ENCODE assay signal across 18 cellular contexts in genomic region chr6:35230498-35230897, GRCh38. TPM values are rescaled to one million over a fixed set of nuclear protein-coding genes. Genes with fewer than 3 reads are reported as not detected.
DNase-seq lines count a peak whose midpoint lies in the region; ATAC-seq and TF ChIP-seq lines count a peak whose summit lies in the region.
"Had no signal": no experiment of that assay in that cellular context is flagged by ENCODE, and none has a peak within 500 bp of the region (broad histone marks: within the 10 kb centered on the region; RNA-seq: fewer than 3 reads in every experiment).

No MANE protein-coding gene starts in this region.

- peaks cover 21% of the 10 kb centered on the region for H3K36me3 ChIP-seq in thoracic aorta
- no peaks in the 10 kb centered on the region for H3K36me3 ChIP-seq in upper lobe of left lung

- no peaks in the 10 kb centered on the region for H3K9me3 Mint-ChIP-seq in activated naive CD8-positive, alpha-beta T cell treated with anti-CD3 and anti-CD28 coated beads, Interleukin-2, amount 50 U/mL, for 24 hours

- peak overlapping the region; percentile 75 for H3K27ac ChIP-seq in thoracic aorta
- no peak overlapping the region for H3K27ac ChIP-seq in upper lobe of left lung
- H3K27ac ChIP-seq: C4-2B, SJSA1 had no signal

- no peak overlapping the region for H3K27ac Mint-ChIP-seq in activated naive CD8-positive, alpha-beta T cell treated with anti-CD3 and anti-CD28 coated beads, Interleukin-2, amount 50 U/mL, for 24 hours
- H3K27ac Mint-ChIP-seq: HFFc6 had no signal

- H3K4me3 Mint-ChIP-seq in activated naive CD8-positive, alpha-beta T cell treated with anti-CD3 and anti-CD28 coated beads, Interleukin-2, amount 50 U/mL, for 24 hours: no peak overlapping the region
- H3K4me3 Mint-ChIP-seq: HFFc6 had no signal

- peaks cover 11 to 55% of the 10 kb centered on the region in 2 donors for H3K4me1 ChIP-seq in thoracic aorta (ENCODE audit: control insufficient read depth in 1 of 2, low read depth in 2 of 2)
- peaks cover 0 to 5% (median 4%) of the 10 kb centered on the region in 4 donors for H3K4me1 ChIP-seq in upper lobe of left lung
- H3K4me1 ChIP-seq: SJSA1 had no signal

- WGBS in upper lobe of left lung, 2 donors: 100% methylated on average over 1 of the region's 1 CpG

- H3K36me3 Mint-ChIP-seq in activated naive CD8-positive, alpha-beta T cell treated with anti-CD3 and anti-CD28 coated beads, Interleukin-2, amount 50 U/mL, for 24 hours (ENCODE audit: low read depth): no peaks in the 10 kb centered on the region

- no peaks in the 10 kb centered on the region for H3K4me1 Mint-ChIP-seq in activated naive CD8-positive, alpha-beta T cell treated with anti-CD3 and anti-CD28 coated beads, Interleukin-2, amount 50 U/mL, for 24 hours

- ATAC-seq in thoracic aorta (ENCODE audit: insufficient number of reproducible peaks, low FRiP score, low read depth) (peak; percentile 4), upper lobe of left lung (ENCODE audit: low FRiP score in 2 of 2) (no peak)
- ATAC-seq in activated naive CD8-positive, alpha-beta T cell treated with anti-CD3 and anti-CD28 coated beads, Interleukin-2, amount 50 U/mL, for 24 hours: no peak

- in situ Hi-C loops in G401 (cut with HindIII; ENCODE audit: low sequenced_read_pairs): no loop called here

- TF ChIP-seq CTCF in thoracic aorta (IDR thresholded peaks at IDR 0.05): no peak
- no peak for TF ChIP-seq CTCF in upper lobe of left lung (IDR thresholded peaks at IDR 0.05)

- H3K4me3 ChIP-seq in thoracic aorta (no peak overlapping the region), upper lobe of left lung (no peak overlapping the region)
- H3K4me3 ChIP-seq: MG63, SJSA1 had no signal

- H3K27me3 Mint-ChIP-seq in activated naive CD8-positive, alpha-beta T cell treated with anti-CD3 and anti-CD28 coated beads, Interleukin-2, amount 50 U/mL, for 24 hours: no peaks in the 10 kb centered on the region

- H3K9me3 ChIP-seq in thoracic aorta (no peaks in the 10 kb centered on the region), upper lobe of left lung (no peaks in the 10 kb centered on the region)

- no peaks in the 10 kb centered on the region for H3K27me3 ChIP-seq in thoracic aorta (replicated peaks; ENCODE audit: insufficient read depth)
- H3K27me3 ChIP-seq in upper lobe of left lung: no peaks in the 10 kb centered on the region
- H3K27me3 ChIP-seq: MG63, SJSA1 had no signal

- TF ChIP-seq EP300 in upper lobe of left lung (IDR thresholded peaks at IDR 0.05): no peak

- TF ChIP-seq POLR2A in upper lobe of left lung (IDR thresholded peaks at IDR 0.05): no peak

- peak; percentile 43 for DNase-seq in G401 (ENCODE audit: low spot score)
- DNase-seq in NCI-H2029 (lab: John Stamatoyannopoulos, UW): peak; percentile 54
- peak; percentile 41 for DNase-seq in cerebellum (ENCODE audit: low spot score)
- DNase-seq in thoracic aorta (ENCODE audit: low spot score): no peak
- DNase-seq in activated naive CD8-positive, alpha-beta T cell treated with anti-CD3 and anti-CD28 coated beads, Interleukin-2, amount 50 U/mL, for 24 hours: no peak
- DNase-seq in NCI-H146 (lab: John Stamatoyannopoulos, UW): no peak
- no peak for DNase-seq in upper lobe of left lung
- DNase-seq: GDM1, H7, HFFc6, Kasumi-1, NCI-H1417, NCI-H187, NCI-H446, NCI-H526 had no signal

RNA-seq across cellular contexts. Expression of gene SCUBE3, which starts 16.7 kb away (rescaled TPM):
- total RNA-seq in G401 (2014; rRNA removed; shearing (Covaris generic)): 0.12 and 0.24 TPM in 2 replicates
- total RNA-seq in cerebellum: 2.5 TPM
- 100 to 1,000 TPM in 1 of 2 donors, 10 to 100 TPM in 1; 75.6 to 101 TPM for total RNA-seq in thoracic aorta
- 1 to 10 TPM in 2 of 6 donors, under 1 TPM in 4; under 0.01 to 1.2 (median 0.48) TPM for total RNA-seq in upper lobe of left lung

RNA-seq across cellular contexts. Expression of gene ZNF76, which starts 29.0 kb away (rescaled TPM):
- total RNA-seq in G401 (2014; rRNA removed; shearing (Covaris generic)): 18.6 and 26.0 TPM in 2 replicates
- total RNA-seq in cerebellum: 21.1 TPM
- total RNA-seq in thoracic aorta: 10 to 100 TPM; 46.8 to 47.0 TPM
- 100 to 1,000 TPM in 2 of 6 donors, 10 to 100 TPM in 4; 26.8 to 242 (median 38.1) TPM for total RNA-seq in upper lobe of left lung

Comparison
In these comparisons a context has a peak if more than half of its experiments do, and no peak if none do; other contexts are left out.
1. DNase-seq: peak in G401 (single experiment), NCI-H2029 (single experiment) and cerebellum (single experiment); none in thoracic aorta (single experiment), activated naive CD8-positive, alpha-beta T cell treated with anti-CD3 and anti-CD28 coated beads, Interleukin-2, amount 50 U/mL, for 24 hours (single experiment), NCI-H146 (single experiment) and upper lobe of left lung (0 of 2).
2. H3K27ac ChIP-seq: peak in thoracic aorta (2 of 2); none in upper lobe of left lung (0 of 4).
3. RNA of gene SCUBE3, which starts 16.7 kb away (total RNA-seq): 75.6 to 101 TPM in thoracic aorta; 2.5 TPM in cerebellum (single experiment), under 0.01 to 1.2 TPM in upper lobe of left lung and 0.12 to 0.24 TPM in G401; every median in the first group is over 10 times any median in the second.